Comparison of ENCODE assay signal across 10 cellular contexts in genomic region chr2:12543452-12544220, GRCh38.
DNase-seq lines count a peak whose midpoint lies in the region; ATAC-seq, FAIRE-seq and TF ChIP-seq lines count a peak whose summit lies in the region.
"Had no signal": no experiment of that assay in that cellular context is flagged by ENCODE, and none has a peak within 500 bp of the region (broad histone marks: within the 10 kb centered on the region; RNA-seq: fewer than 3 reads in every experiment).

No MANE protein-coding gene starts in this region.

- POLR2A ChIA-PET in IMR-90 (lab: Charles Lee; ENCODE audit: unreplicated experiment): no interaction called here

- H4K5ac ChIP-seq in IMR-90 (ENCODE audit: low read depth, low read length): no peak overlapping the region

- no peak overlapping the region for H2AK5ac ChIP-seq in IMR-90 (ENCODE audit: low read depth, low read length)

- H3K27ac Mint-ChIP-seq in memory B cell: peak overlapping the region; percentile 4
- no peak overlapping the region for H3K27ac Mint-ChIP-seq in activated naive CD4-positive, alpha-beta T cell treated with anti-CD3 and anti-CD28 coated beads, Interleukin-2, amount 10 ng/mL, durations not matched to agents 7 days and 5 days

- peak overlapping the region; percentile 49 for H2AFZ ChIP-seq in IMR-90 (replicated peaks; ENCODE audit: low read length, poor library complexity)

- no peak overlapping the region for H2AK9ac ChIP-seq in IMR-90 (replicated peaks; ENCODE audit: low read depth, low read length, poor library complexity)

- no peaks in the 10 kb centered on the region for H3K27me3 Mint-ChIP-seq in memory B cell
- peaks cover 9% of the 10 kb centered on the region for H3K27me3 Mint-ChIP-seq in activated naive CD4-positive, alpha-beta T cell treated with anti-CD3 and anti-CD28 coated beads, Interleukin-2, amount 10 ng/mL, durations not matched to agents 7 days and 5 days

- no peaks in the 10 kb centered on the region for H3K9me1 ChIP-seq in IMR-90 (ENCODE audit: insufficient read depth, low read length)

- ATAC-seq in GM18499 (IDR thresholded peaks at IDR 0.05; ENCODE audit: insufficient read depth, unreplicated experiment): peak; percentile 28
- peak; percentile 40 for ATAC-seq in GM21717 (IDR thresholded peaks at IDR 0.05; ENCODE audit: unreplicated experiment)
- no peak for ATAC-seq in IMR-90 (ENCODE audit: low read depth)
- peak; percentile 59 for ATAC-seq in memory B cell (ENCODE audit: low read depth)

- CTCF ChIA-PET in IMR-90 (lab: Yijun Ruan, JAX): no interaction called here
- CTCF ChIA-PET in activated naive CD4-positive, alpha-beta T cell treated with anti-CD3 and anti-CD28 coated beads, Interleukin-2, amount 10 ng/mL, durations not matched to agents 7 days and 5 days (lab: Charles Lee): no interaction called here

- no peak overlapping the region for H3K9ac ChIP-seq in IMR-90 (ENCODE audit: low read depth, low read length)

- peak overlapping the region; percentile 16; the same call in 1 of the 2 replicates for H2BK120ac ChIP-seq in IMR-90 (ENCODE audit: low read depth, low read length)

- H3K4ac ChIP-seq in IMR-90 (ENCODE audit: low read depth, low read length): peak overlapping the region; percentile 22; the same call in 1 of the 2 replicates

- H2BK20ac ChIP-seq in IMR-90 (ENCODE audit: low read depth, low read length): no peak overlapping the region

- H3K27ac ChIP-seq in IMR-90 (ENCODE audit: insufficient read depth, low read length): no peak overlapping the region

- H2BK5ac ChIP-seq in IMR-90 (ENCODE audit: low read depth, low read length, poor library complexity, severe bottlenecking): no peak overlapping the region

- H3K4me3 Mint-ChIP-seq in memory B cell: no peak overlapping the region
- H3K4me3 Mint-ChIP-seq in activated naive CD4-positive, alpha-beta T cell treated with anti-CD3 and anti-CD28 coated beads, Interleukin-2, amount 10 ng/mL, durations not matched to agents 7 days and 5 days: no peak overlapping the region

- H3K4me3 ChIP-seq in IMR-90 (ENCODE audit: insufficient read depth, low read depth, low read length): no peak overlapping the region

- H4K91ac ChIP-seq in IMR-90 (ENCODE audit: insufficient read depth, low read depth, low read length): no peak overlapping the region

- dilution Hi-C loops in IMR-90 (cut with HindIII; ENCODE audit: low sequenced_read_pairs, unreplicated experiment): no loop called here

- H3K9me3 Mint-ChIP-seq in memory B cell: no peaks in the 10 kb centered on the region
- peaks cover 2% of the 10 kb centered on the region for H3K9me3 Mint-ChIP-seq in activated naive CD4-positive, alpha-beta T cell treated with anti-CD3 and anti-CD28 coated beads, Interleukin-2, amount 10 ng/mL, durations not matched to agents 7 days and 5 days

- TF ChIP-seq POLR2A in IMR-90 (IDR thresholded peaks at IDR 0.05; ENCODE audit: low read depth, low read length): no peak

- no peak overlapping the region for H3K18ac ChIP-seq in IMR-90 (ENCODE audit: low read depth, low read length)

- H3K36me3 Mint-ChIP-seq in memory B cell: no peaks in the 10 kb centered on the region
- peaks cover 4% of the 10 kb centered on the region for H3K36me3 Mint-ChIP-seq in activated naive CD4-positive, alpha-beta T cell treated with anti-CD3 and anti-CD28 coated beads, Interleukin-2, amount 10 ng/mL, durations not matched to agents 7 days and 5 days

- 95% methylated on average over 4 of the region's 13 CpGs; no CpG with 5 or more reads in 1 of the 2 experiments for WGBS in IMR-90 (ENCODE audit: extremely low coverage in 2 of 2, insufficient read length in 1 of 2), 2 experiments

- no peak for TF ChIP-seq CTCF in IMR-90 (conservative IDR thresholded peaks at IDR 0.05; ENCODE audit: low read depth, low read length)

- H3K23ac ChIP-seq in IMR-90 (ENCODE audit: low read depth, low read length): no peak overlapping the region

- H3K9me3 ChIP-seq in IMR-90 (ENCODE audit: control insufficient read depth, insufficient read depth, low read length): no peaks in the 10 kb centered on the region

- no peaks in the 10 kb centered on the region for H3K36me3 ChIP-seq in IMR-90 (ENCODE audit: control insufficient read depth, insufficient read depth, low read length)

- no peaks in the 10 kb centered on the region for H4K20me1 ChIP-seq in IMR-90 (ENCODE audit: insufficient read depth, low read length)

- BruUV-seq in IMR-90 (replicated peaks; lab: Mats Ljungman, UMichigan): no TSS peak

- intact Hi-C loops in IMR-90 (cut with micrococcal nuclease): no loop called here

- H4K8ac ChIP-seq in IMR-90 (ENCODE audit: low read depth in 2 of 2, low read length in 2 of 2): no peak overlapping the region

- no peak for DNase-seq in IMR-90
- DNase-seq in memory B cell (ENCODE audit: low spot score in 2 of 2): no peak
- DNase-seq in activated CD4-positive, CD25-positive, alpha-beta regulatory T cell treated with anti-CD3 and anti-CD28 coated beads, Interleukin-2, amount 50 U/mL, for 72 hours: no peak
- DNase-seq in activated naive CD4-positive, alpha-beta T cell treated with anti-CD3 and anti-CD28 coated beads, Interleukin-2, amount 10 ng/mL, durations not matched to agents 7 days and 5 days: no peak
- DNase-seq in T-helper 1 cell: no peak
- DNase-seq in frontal cortex (ENCODE audit: low spot score in 2 of 2): no peak
- DNase-seq: cortex of kidney, NCI-H526 had no signal

- H2BK15ac ChIP-seq in IMR-90 (ENCODE audit: low read depth, low read length): no peak overlapping the region

- no peaks in the 10 kb centered on the region for H3K79me1 ChIP-seq in IMR-90 (ENCODE audit: low read depth in 1 of 2, low read length in 2 of 2)

- H3K4me1 ChIP-seq in IMR-90 (ENCODE audit: control insufficient read depth, insufficient read depth, low read length): peaks cover 2% of the 10 kb centered on the region

- in situ Hi-C loops in IMR-90 (cut with MboI; ENCODE audit: low sequenced_read_pairs): no loop called here

- H3K56ac ChIP-seq in IMR-90 (ENCODE audit: extremely low read depth, insufficient read depth, low read length): no peak overlapping the region

- 0 out of 2 replicates have a peak overlapping the region, but pooled peaks have one; percentile 17 for H3K14ac ChIP-seq in IMR-90 (replicated peaks; ENCODE audit: low read depth, low read length)

- FAIRE-seq in frontal cortex (lab: Jason Lieb, UNC): no peak

- peaks cover 26% of the 10 kb centered on the region for H3K4me1 Mint-ChIP-seq in memory B cell
- H3K4me1 Mint-ChIP-seq in activated naive CD4-positive, alpha-beta T cell treated with anti-CD3 and anti-CD28 coated beads, Interleukin-2, amount 10 ng/mL, durations not matched to agents 7 days and 5 days: no peaks in the 10 kb centered on the region

- H3K27me3 ChIP-seq in IMR-90 (ENCODE audit: control insufficient read depth, insufficient read depth, low read length): no peaks in the 10 kb centered on the region

- H3K4me2 ChIP-seq in IMR-90 (ENCODE audit: low read depth, low read length): no peak overlapping the region

- TF ChIP-seq RAD21 in IMR-90 (IDR thresholded peaks at IDR 0.05; ENCODE audit: low read length): no peak

TF ChIP-seq in IMR-90, 13 proteins besides CTCF, POLR2A, EP300 and RAD21:
- TF ChIP-seq ELK1 (IDR thresholded peaks at IDR 0.05; ENCODE audit: borderline replicate concordance, low read depth, low read length) (no peak), MXI1 (IDR thresholded peaks at IDR 0.05; ENCODE audit: borderline replicate concordance, low read depth, low read length) (no peak), FOS (IDR thresholded peaks at IDR 0.05; ENCODE audit: low read depth, low read length) (no peak), BHLHE40 (IDR thresholded peaks at IDR 0.05; ENCODE audit: low read depth, low read length) (no peak), RFX5 (IDR thresholded peaks at IDR 0.05; ENCODE audit: low read depth, low read length) (no peak), NFE2L2 (IDR thresholded peaks at IDR 0.05; ENCODE audit: low read depth, low read length) (no peak), SMC3 (IDR thresholded peaks at IDR 0.05; ENCODE audit: low read depth, low read length) (no peak), MAFK (IDR thresholded peaks at IDR 0.05; ENCODE audit: low read depth, low read length) (no peak), MAZ (IDR thresholded peaks at IDR 0.05; ENCODE audit: borderline replicate concordance, low read depth, low read length) (no peak), USF2 (IDR thresholded peaks at IDR 0.05; ENCODE audit: low read depth, low read length) (no peak), RCOR1 (IDR thresholded peaks at IDR 0.05; ENCODE audit: insufficient replicate concordance, low read length) (no peak), CHD1 (IDR thresholded peaks at IDR 0.05; ENCODE audit: low read depth, low read length) (no peak), CEBPB (IDR thresholded peaks at IDR 0.05; ENCODE audit: low read depth, low read length) (no peak)
